In the genomic region with DNA sequence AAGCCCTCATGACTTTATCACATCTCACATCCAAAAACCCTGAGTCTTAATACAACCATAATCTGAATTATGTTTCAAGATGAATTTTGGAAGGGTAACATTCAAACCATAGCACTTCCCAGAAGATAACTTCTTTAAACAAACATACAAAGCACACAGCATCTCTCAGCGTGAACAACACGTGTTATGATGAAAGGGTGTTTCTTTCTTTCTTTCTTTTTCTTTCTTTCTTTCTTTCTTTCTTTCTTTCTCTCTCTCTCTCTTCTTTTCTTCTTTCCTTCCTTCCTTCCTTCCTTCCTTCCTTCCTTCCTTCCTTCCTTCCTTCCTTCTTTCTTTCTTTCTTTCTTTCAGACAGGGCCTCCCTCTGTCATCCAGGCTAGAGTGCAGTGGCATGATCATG, we compare ENCODE assay signal across 8 cellular contexts. TPM values are rescaled to one million over a fixed set of nuclear protein-coding genes. Genes with fewer than 3 reads are reported as not detected.
DNase-seq lines count a peak whose midpoint lies in the region; ATAC-seq lines count a peak whose summit lies in the region.
"Not testable (repeated sequence)": the region's sequence is repeated elsewhere in the genome, so short reads cannot be mapped to it uniquely, and the experiment has no call there.

No MANE protein-coding gene starts in this region.

- not testable (repeated sequence) for H3K9me3 Mint-ChIP-seq in CD8-positive, alpha-beta memory T cell; T-helper 1 cell treated with Interleukin-12 subunit alpha and Interleukin-12 subunit beta and Interleukin-4 antibody, amounts not matched to agents 30 μg/mL and 1 μg/mL, for 36 hours; activated CD4-positive, alpha-beta T cell treated with anti-CD3 and anti-CD28 coated beads, Interleukin-2, amount 10 ng/mL, durations not matched to agents 7 days and 5 days; activated CD8-positive, alpha-beta memory T cell treated with anti-CD3 and anti-CD28 coated beads, Interleukin-2, amount 10 ng/mL, durations not matched to agents 7 days and 5 days (ENCODE audit: low read depth); activated naive CD8-positive, alpha-beta T cell (ENCODE audit: low read depth); naive thymus-derived CD4-positive, alpha-beta T cell; stimulated activated naive CD8-positive, alpha-beta T cell treated with anti-CD3 and anti-CD28 coated beads, Interleukin-15, Interleukin-2, amounts not matched to agents 100 ng/mL and 50 ng/mL, for 24 hours
- peaks cover 15% of the 10 kb centered on the region for H3K9me3 Mint-ChIP-seq in activated T-helper 2 cell treated with anti-CD3 and anti-CD28 coated beads, Interferon-gamma antibody, Interleukin-2, Interleukin-4, amounts not matched to agents 10 μg/mL and 5 μg/mL and 100 μg/mL, durations not matched to agents 14 hours and 24 hours and 36 hours

- H3K27me3 Mint-ChIP-seq in CD8-positive, alpha-beta memory T cell; T-helper 1 cell treated with Interleukin-12 subunit alpha and Interleukin-12 subunit beta and Interleukin-4 antibody, amounts not matched to agents 30 μg/mL and 1 μg/mL, for 36 hours (ENCODE audit: low read depth); activated CD4-positive, alpha-beta T cell treated with anti-CD3 and anti-CD28 coated beads, Interleukin-2, amount 10 ng/mL, durations not matched to agents 7 days and 5 days; activated CD8-positive, alpha-beta memory T cell treated with anti-CD3 and anti-CD28 coated beads, Interleukin-2, amount 10 ng/mL, durations not matched to agents 7 days and 5 days; activated T-helper 2 cell treated with anti-CD3 and anti-CD28 coated beads, Interferon-gamma antibody, Interleukin-2, Interleukin-4, amounts not matched to agents 10 μg/mL and 5 μg/mL and 100 μg/mL, durations not matched to agents 14 hours and 24 hours and 36 hours (ENCODE audit: low read depth); activated naive CD8-positive, alpha-beta T cell; naive thymus-derived CD4-positive, alpha-beta T cell; stimulated activated naive CD8-positive, alpha-beta T cell treated with anti-CD3 and anti-CD28 coated beads, Interleukin-15, Interleukin-2, amounts not matched to agents 100 ng/mL and 50 ng/mL, for 24 hours: not testable (repeated sequence)

- not testable (repeated sequence) for H3K9me3 ChIP-seq in CD8-positive, alpha-beta memory T cell (ENCODE audit: low read length); naive thymus-derived CD4-positive, alpha-beta T cell (ENCODE audit: control insufficient read depth in 2 of 3, low read length in 3 of 3)

- H3K36me3 ChIP-seq in CD8-positive, alpha-beta memory T cell (ENCODE audit: insufficient read depth, low read length); naive thymus-derived CD4-positive, alpha-beta T cell (ENCODE audit: control insufficient read depth in 2 of 3, insufficient read depth in 3 of 3, low read length in 3 of 3): not testable (repeated sequence)

- H3K4me3 ChIP-seq in CD8-positive, alpha-beta memory T cell (ENCODE audit: low read length); naive thymus-derived CD4-positive, alpha-beta T cell (ENCODE audit: low read length): not testable (repeated sequence)

- H3K36me3 Mint-ChIP-seq in CD8-positive, alpha-beta memory T cell; activated naive CD8-positive, alpha-beta T cell; stimulated activated naive CD8-positive, alpha-beta T cell treated with anti-CD3 and anti-CD28 coated beads, Interleukin-15, Interleukin-2, amounts not matched to agents 100 ng/mL and 50 ng/mL, for 24 hours (ENCODE audit: low read depth): not testable (repeated sequence)
- H3K36me3 Mint-ChIP-seq in T-helper 1 cell treated with Interleukin-12 subunit alpha and Interleukin-12 subunit beta and Interleukin-4 antibody, amounts not matched to agents 30 μg/mL and 1 μg/mL, for 36 hours (ENCODE audit: low read depth): peaks cover 23% of the 10 kb centered on the region
- H3K36me3 Mint-ChIP-seq in activated CD4-positive, alpha-beta T cell treated with anti-CD3 and anti-CD28 coated beads, Interleukin-2, amount 10 ng/mL, durations not matched to agents 7 days and 5 days (ENCODE audit: low read depth): peaks cover 25% of the 10 kb centered on the region
- H3K36me3 Mint-ChIP-seq in activated CD8-positive, alpha-beta memory T cell treated with anti-CD3 and anti-CD28 coated beads, Interleukin-2, amount 10 ng/mL, durations not matched to agents 7 days and 5 days: peaks cover 32% of the 10 kb centered on the region
- H3K36me3 Mint-ChIP-seq in activated T-helper 2 cell treated with anti-CD3 and anti-CD28 coated beads, Interferon-gamma antibody, Interleukin-2, Interleukin-4, amounts not matched to agents 10 μg/mL and 5 μg/mL and 100 μg/mL, durations not matched to agents 14 hours and 24 hours and 36 hours (ENCODE audit: low read depth): peaks cover 42% of the 10 kb centered on the region
- H3K36me3 Mint-ChIP-seq in naive thymus-derived CD4-positive, alpha-beta T cell: peaks cover 0 to 33% (median 0%) of the 10 kb centered on the region in 5 donors

- not testable (repeated sequence) for H3K27ac ChIP-seq in CD8-positive, alpha-beta memory T cell (ENCODE audit: low read depth, low read length); naive thymus-derived CD4-positive, alpha-beta T cell (ENCODE audit: low read depth, low read length)

- H3K4me3 Mint-ChIP-seq in CD8-positive, alpha-beta memory T cell; T-helper 1 cell treated with Interleukin-12 subunit alpha and Interleukin-12 subunit beta and Interleukin-4 antibody, amounts not matched to agents 30 μg/mL and 1 μg/mL, for 36 hours; stimulated activated naive CD8-positive, alpha-beta T cell treated with anti-CD3 and anti-CD28 coated beads, Interleukin-15, Interleukin-2, amounts not matched to agents 100 ng/mL and 50 ng/mL, for 24 hours: not testable (repeated sequence)
- H3K4me3 Mint-ChIP-seq in activated CD4-positive, alpha-beta T cell treated with anti-CD3 and anti-CD28 coated beads, Interleukin-2, amount 10 ng/mL, durations not matched to agents 7 days and 5 days: peak overlapping the region; percentile 16
- peak overlapping the region; percentile 50 for H3K4me3 Mint-ChIP-seq in activated CD8-positive, alpha-beta memory T cell treated with anti-CD3 and anti-CD28 coated beads, Interleukin-2, amount 10 ng/mL, durations not matched to agents 7 days and 5 days
- H3K4me3 Mint-ChIP-seq in activated T-helper 2 cell treated with anti-CD3 and anti-CD28 coated beads, Interferon-gamma antibody, Interleukin-2, Interleukin-4, amounts not matched to agents 10 μg/mL and 5 μg/mL and 100 μg/mL, durations not matched to agents 14 hours and 24 hours and 36 hours (ENCODE audit: low read depth): peak overlapping the region; percentile 69
- peak overlapping the region; percentile 20 for H3K4me3 Mint-ChIP-seq in activated naive CD8-positive, alpha-beta T cell
- H3K4me3 Mint-ChIP-seq in naive thymus-derived CD4-positive, alpha-beta T cell: peak overlapping the region in 3 of 10 donors; percentile 10 to 66 (median 54)

- not testable (repeated sequence) for H3K27me3 ChIP-seq in CD8-positive, alpha-beta memory T cell (ENCODE audit: insufficient read depth, low read length, poor library complexity, severe bottlenecking); naive thymus-derived CD4-positive, alpha-beta T cell (ENCODE audit: control insufficient read depth in 2 of 2, insufficient read depth in 2 of 2, low read length in 2 of 2)

- peaks cover 40% of the 10 kb centered on the region for H3K4me1 ChIP-seq in CD8-positive, alpha-beta memory T cell (ENCODE audit: insufficient read depth, low read length)
- peaks cover 14 to 34% of the 10 kb centered on the region in 2 donors for H3K4me1 ChIP-seq in naive thymus-derived CD4-positive, alpha-beta T cell (ENCODE audit: control insufficient read depth in 2 of 2, insufficient read depth in 2 of 2, low read length in 2 of 2)

- peaks cover 19 to 31% (median 31%) of the 10 kb centered on the region in 3 donors for H3K4me1 Mint-ChIP-seq in CD8-positive, alpha-beta memory T cell
- peaks cover 51% of the 10 kb centered on the region for H3K4me1 Mint-ChIP-seq in T-helper 1 cell treated with Interleukin-12 subunit alpha and Interleukin-12 subunit beta and Interleukin-4 antibody, amounts not matched to agents 30 μg/mL and 1 μg/mL, for 36 hours (ENCODE audit: low read depth)
- peaks cover 78% of the 10 kb centered on the region for H3K4me1 Mint-ChIP-seq in activated CD4-positive, alpha-beta T cell treated with anti-CD3 and anti-CD28 coated beads, Interleukin-2, amount 10 ng/mL, durations not matched to agents 7 days and 5 days
- H3K4me1 Mint-ChIP-seq in activated CD8-positive, alpha-beta memory T cell treated with anti-CD3 and anti-CD28 coated beads, Interleukin-2, amount 10 ng/mL, durations not matched to agents 7 days and 5 days: peaks cover 74% of the 10 kb centered on the region
- H3K4me1 Mint-ChIP-seq in activated T-helper 2 cell treated with anti-CD3 and anti-CD28 coated beads, Interferon-gamma antibody, Interleukin-2, Interleukin-4, amounts not matched to agents 10 μg/mL and 5 μg/mL and 100 μg/mL, durations not matched to agents 14 hours and 24 hours and 36 hours (ENCODE audit: low read depth): peaks cover 55% of the 10 kb centered on the region
- H3K4me1 Mint-ChIP-seq in activated naive CD8-positive, alpha-beta T cell (ENCODE audit: low read depth): peaks cover 63% of the 10 kb centered on the region
- H3K4me1 Mint-ChIP-seq in naive thymus-derived CD4-positive, alpha-beta T cell: peaks cover 23 to 72% (median 62%) of the 10 kb centered on the region in 7 donors
- peaks cover 65% of the 10 kb centered on the region for H3K4me1 Mint-ChIP-seq in stimulated activated naive CD8-positive, alpha-beta T cell treated with anti-CD3 and anti-CD28 coated beads, Interleukin-15, Interleukin-2, amounts not matched to agents 100 ng/mL and 50 ng/mL, for 24 hours (ENCODE audit: low read depth)

- POLR2A ChIA-PET in CD8-positive, alpha-beta memory T cell (lab: Charles Lee): not testable (repeated sequence)
- POLR2A ChIA-PET in activated CD4-positive, alpha-beta T cell treated with anti-CD3 and anti-CD28 coated beads, Interleukin-2, amount 10 ng/mL, durations not matched to agents 7 days and 5 days (lab: Charles Lee): interaction anchor here (0.6 kb wide), 1 partner anchor 30 kb away, joined by 3 read pairs; no protein-coding TSS in a partner anchor
- POLR2A ChIA-PET in naive thymus-derived CD4-positive, alpha-beta T cell (lab: Charles Lee): interaction anchor here (0.6 to 1.2 kb wide), 3 partner anchors 15 to 1816 kb away, joined by 3 to 4 read pairs (median 3); no protein-coding TSS in a partner anchor

- peak overlapping the region in 5 of 8 donors; percentile 9 to 81 (median 29) for H3K27ac Mint-ChIP-seq in CD8-positive, alpha-beta memory T cell
- H3K27ac Mint-ChIP-seq in T-helper 1 cell treated with Interleukin-12 subunit alpha and Interleukin-12 subunit beta and Interleukin-4 antibody, amounts not matched to agents 30 μg/mL and 1 μg/mL, for 36 hours: peak overlapping the region; percentile 79
- H3K27ac Mint-ChIP-seq in activated CD4-positive, alpha-beta T cell treated with anti-CD3 and anti-CD28 coated beads, Interleukin-2, amount 10 ng/mL, durations not matched to agents 7 days and 5 days: peak overlapping the region; percentile 95
- H3K27ac Mint-ChIP-seq in activated CD8-positive, alpha-beta memory T cell treated with anti-CD3 and anti-CD28 coated beads, Interleukin-2, amount 10 ng/mL, durations not matched to agents 7 days and 5 days: peak overlapping the region; percentile 95
- peak overlapping the region; percentile 85 for H3K27ac Mint-ChIP-seq in activated T-helper 2 cell treated with anti-CD3 and anti-CD28 coated beads, Interferon-gamma antibody, Interleukin-2, Interleukin-4, amounts not matched to agents 10 μg/mL and 5 μg/mL and 100 μg/mL, durations not matched to agents 14 hours and 24 hours and 36 hours
- peak overlapping the region; percentile 75 for H3K27ac Mint-ChIP-seq in activated naive CD8-positive, alpha-beta T cell
- peak overlapping the region; percentile 44 to 97 (median 67) for H3K27ac Mint-ChIP-seq in naive thymus-derived CD4-positive, alpha-beta T cell
- H3K27ac Mint-ChIP-seq in stimulated activated naive CD8-positive, alpha-beta T cell treated with anti-CD3 and anti-CD28 coated beads, Interleukin-15, Interleukin-2, amounts not matched to agents 100 ng/mL and 50 ng/mL, for 24 hours: peak overlapping the region; percentile 83

- CTCF ChIA-PET in CD8-positive, alpha-beta memory T cell (lab: Charles Lee): interaction anchor here (1.4 kb wide), 1 partner anchor 428 kb away, joined by 3 read pairs; no protein-coding TSS in a partner anchor
- CTCF ChIA-PET in activated CD4-positive, alpha-beta T cell treated with anti-CD3 and anti-CD28 coated beads, Interleukin-2, amount 10 ng/mL, durations not matched to agents 7 days and 5 days (lab: Charles Lee): interaction anchor here (1.8 kb wide), 1 partner anchor 11 kb away, joined by 7 read pairs; no protein-coding TSS in a partner anchor
- CTCF ChIA-PET in activated CD8-positive, alpha-beta memory T cell treated with anti-CD3 and anti-CD28 coated beads, Interleukin-2, amount 10 ng/mL, durations not matched to agents 7 days and 5 days (lab: Charles Lee): interaction anchor here (1.2 to 1.7 kb wide), 3 partner anchors 10 to 15 kb away, joined by 3 to 4 read pairs (median 4); no protein-coding TSS in a partner anchor
- CTCF ChIA-PET in naive thymus-derived CD4-positive, alpha-beta T cell (lab: Charles Lee): interaction anchor here (1.7 kb wide), 1 partner anchor 15 kb away, joined by 4 read pairs; no protein-coding TSS in a partner anchor

- ATAC-seq in activated CD8-positive, alpha-beta memory T cell treated with anti-CD3 and anti-CD28 coated beads, Interleukin-2, amount 10 ng/mL, durations not matched to agents 7 days and 5 days; naive thymus-derived CD4-positive, alpha-beta T cell: not testable (repeated sequence)

- DNase-seq in CD8-positive, alpha-beta memory T cell; activated CD4-positive, alpha-beta T cell treated with anti-CD3 and anti-CD28 coated beads, Interleukin-2, amount 10 ng/mL, durations not matched to agents 7 days and 5 days; activated CD8-positive, alpha-beta memory T cell treated with anti-CD3 and anti-CD28 coated beads, Interleukin-2, amount 10 ng/mL, durations not matched to agents 7 days and 5 days; activated T-helper 2 cell treated with anti-CD3 and anti-CD28 coated beads, Interferon-gamma antibody, Interleukin-2, Interleukin-4, amounts not matched to agents 10 μg/mL and 5 μg/mL and 100 μg/mL, durations not matched to agents 14 hours and 24 hours and 36 hours (ENCODE audit: low spot score); naive thymus-derived CD4-positive, alpha-beta T cell: not testable (repeated sequence)

- intact Hi-C loops in activated T-helper 2 cell treated with anti-CD3 and anti-CD28 coated beads, Interferon-gamma antibody, Interleukin-2, Interleukin-4, amounts not matched to agents 10 μg/mL and 5 μg/mL and 100 μg/mL, durations not matched to agents 14 hours and 24 hours and 36 hours (cut with micrococcal nuclease): loop anchor here (10.0 kb wide), 1 partner anchor 526 kb away; the partner anchor contains the start of gene PPP4R1
- intact Hi-C loops in naive thymus-derived CD4-positive, alpha-beta T cell (cut with micrococcal nuclease): not testable (repeated sequence)

RNA-seq across cellular contexts. Expression of gene NDUFV2, which starts 13.8 kb away (rescaled TPM):
- 100 to 1,000 TPM; 324 to 331 TPM for total RNA-seq in CD8-positive, alpha-beta memory T cell
- polyA plus RNA-seq in CD8-positive, alpha-beta memory T cell: 187 TPM
- total RNA-seq in activated CD4-positive, alpha-beta T cell treated with anti-CD3 and anti-CD28 coated beads, Interleukin-2, amount 10 ng/mL, durations not matched to agents 7 days and 5 days: 100 to 1,000 TPM; 177 to 185 TPM
- total RNA-seq in activated CD8-positive, alpha-beta memory T cell treated with anti-CD3 and anti-CD28 coated beads, Interleukin-2, amount 10 ng/mL, durations not matched to agents 7 days and 5 days: 100 to 1,000 TPM; 222 to 302 TPM
- total RNA-seq in activated T-helper 2 cell treated with anti-CD3 and anti-CD28 coated beads, Interferon-gamma antibody, Interleukin-2, Interleukin-4, amounts not matched to agents 10 μg/mL and 5 μg/mL and 100 μg/mL, durations not matched to agents 14 hours and 24 hours and 36 hours: 329 and 341 TPM in 2 replicates
- 100 to 1,000 TPM; 127 to 198 (median 171) TPM for total RNA-seq in naive thymus-derived CD4-positive, alpha-beta T cell
- polyA plus RNA-seq in naive thymus-derived CD4-positive, alpha-beta T cell: 100 to 1,000 TPM; 140 to 190 TPM

RNA-seq across cellular contexts. Expression of gene ANKRD12, which starts 47.9 kb away (rescaled TPM):
- 10 to 100 TPM; 66.6 to 67.6 TPM for total RNA-seq in CD8-positive, alpha-beta memory T cell
- polyA plus RNA-seq in CD8-positive, alpha-beta memory T cell: 109 TPM
- 100 to 1,000 TPM in 1 of 2 experiments, 10 to 100 TPM in 1; 79.4 to 107 TPM for total RNA-seq in activated CD4-positive, alpha-beta T cell treated with anti-CD3 and anti-CD28 coated beads, Interleukin-2, amount 10 ng/mL, durations not matched to agents 7 days and 5 days
- total RNA-seq in activated CD8-positive, alpha-beta memory T cell treated with anti-CD3 and anti-CD28 coated beads, Interleukin-2, amount 10 ng/mL, durations not matched to agents 7 days and 5 days: 10 to 100 TPM; 67.5 to 76.9 TPM
- total RNA-seq in activated T-helper 2 cell treated with anti-CD3 and anti-CD28 coated beads, Interferon-gamma antibody, Interleukin-2, Interleukin-4, amounts not matched to agents 10 μg/mL and 5 μg/mL and 100 μg/mL, durations not matched to agents 14 hours and 24 hours and 36 hours: 66.0 and 68.7 TPM in 2 replicates
- 100 to 1,000 TPM in 4 of 5 experiments, 10 to 100 TPM in 1; 98.9 to 274 (median 204) TPM for total RNA-seq in naive thymus-derived CD4-positive, alpha-beta T cell
- polyA plus RNA-seq in naive thymus-derived CD4-positive, alpha-beta T cell: 10 to 100 TPM; 48.7 to 90.0 TPM

Comparison
In these comparisons a context has a peak if more than half of its experiments do, and no peak if none do; other contexts are left out.
1. H3K27ac Mint-ChIP-seq: peak in every context shown above with its lines; median percentile 95 in activated CD4-positive, alpha-beta T cell treated with anti-CD3 and anti-CD28 coated beads, Interleukin-2, amount 10 ng/mL, durations not matched to agents 7 days and 5 days; 95 in activated CD8-positive, alpha-beta memory T cell treated with anti-CD3 and anti-CD28 coated beads, Interleukin-2, amount 10 ng/mL, durations not matched to agents 7 days and 5 days; 85 in activated T-helper 2 cell treated with anti-CD3 and anti-CD28 coated beads, Interferon-gamma antibody, Interleukin-2, Interleukin-4, amounts not matched to agents 10 μg/mL and 5 μg/mL and 100 μg/mL, durations not matched to agents 14 hours and 24 hours and 36 hours; 83 in stimulated activated naive CD8-positive, alpha-beta T cell treated with anti-CD3 and anti-CD28 coated beads, Interleukin-15, Interleukin-2, amounts not matched to agents 100 ng/mL and 50 ng/mL, for 24 hours; 79 in T-helper 1 cell treated with Interleukin-12 subunit alpha and Interleukin-12 subunit beta and Interleukin-4 antibody, amounts not matched to agents 30 μg/mL and 1 μg/mL, for 36 hours; 75 in activated naive CD8-positive, alpha-beta T cell; 67 in naive thymus-derived CD4-positive, alpha-beta T cell; 29 in CD8-positive, alpha-beta memory T cell.